3 cellular contexts compared by ENCODE assay signal in genomic region chr6:13493147-13493546, GRCh38.
TF ChIP-seq lines count a peak whose summit lies in the region.

No MANE protein-coding gene starts in this region.

TF ChIP-seq in HEK293, 187 proteins besides CTCF, POLR2A, EP300 and RAD21:
- TF ChIP-seq PBX3 (CRISPR knock-in tag; IDR thresholded peaks at IDR 0.05): no peak
- peak; percentile 55; the same call in 1 of the 2 replicates for TF ChIP-seq ZNF121 (tag by site-specific recombination; IDR thresholded peaks at IDR 0.05)
- no peak for TF ChIP-seq ZFP41 (tag by site-specific recombination; IDR thresholded peaks at IDR 0.05; ENCODE audit: borderline replicate concordance)
- no peak for TF ChIP-seq IKZF3 (tag by site-specific recombination; IDR thresholded peaks at IDR 0.05)
- no peak for TF ChIP-seq PRDM6 (tag by site-specific recombination; IDR thresholded peaks at IDR 0.05)
- no peak for TF ChIP-seq ZNF133 (tag by site-specific recombination; IDR thresholded peaks at IDR 0.05)

TF ChIP-seq in WTC11, 78 proteins besides CTCF, POLR2A, EP300 and RAD21:
- TF ChIP-seq ZNF121 (CRISPR knock-in tag; IDR thresholded peaks at IDR 0.05) (peak; percentile 92), IRF2 (CRISPR knock-in tag; IDR thresholded peaks at IDR 0.05; ENCODE audit: borderline replicate concordance, low read depth) (no peak)

TF ChIP-seq in K562, 482 proteins besides CTCF, POLR2A, EP300 and RAD21:
- TF ChIP-seq OTX1 (CRISPR knock-in tag; IDR thresholded peaks at IDR 0.05) (no peak), ZC3H11A (IDR thresholded peaks at IDR 0.05; ENCODE audit: low read depth, low read length) (no peak), ETV6 (IDR thresholded peaks at IDR 0.05; ENCODE audit: borderline replicate concordance in 1 of 2, low read depth in 2 of 2, low read length in 1 of 2) (no peak), ETV6 (CRISPR knock-in tag; IDR thresholded peaks at IDR 0.05; ENCODE audit: borderline replicate concordance) (no peak), RBM25 (IDR thresholded peaks at IDR 0.05; ENCODE audit: low read depth, low read length, severe bottlenecking) (peak; percentile 23), ZNF121 (CRISPR knock-in tag; conservative IDR thresholded peaks at IDR 0.05) (peak; percentile 62)
